ENCODE assay signal across 20 cellular contexts in the genomic region with DNA sequence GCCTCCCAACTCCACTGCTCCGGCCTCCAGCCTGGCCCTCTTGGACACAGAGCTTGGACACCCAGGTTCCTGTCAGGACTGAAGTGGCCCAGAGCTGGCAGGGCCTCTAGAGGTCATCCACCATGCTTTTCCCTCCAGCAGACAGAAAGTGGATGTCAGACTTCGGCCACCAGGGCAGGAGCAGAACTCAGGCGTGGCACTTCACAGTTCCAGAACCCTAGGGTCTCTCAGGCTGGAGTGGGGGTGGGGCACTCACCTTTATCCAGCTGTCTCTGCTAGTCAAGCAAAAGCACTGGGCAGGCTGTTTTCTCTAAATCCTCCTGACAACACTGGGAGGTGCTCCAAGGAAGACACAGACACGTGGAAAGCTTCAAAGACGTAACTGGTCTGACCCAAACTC.
"Had no signal": no experiment of that assay in that cellular context is flagged by ENCODE, and none has a peak within 500 bp of the region (broad histone marks: within the 10 kb centered on the region; RNA-seq: fewer than 3 reads in every experiment).

No MANE protein-coding gene starts in this region.

- H3K4me3 ChIP-seq: dorsolateral prefrontal cortex, suprapubic skin had no signal

- H3K9me3 ChIP-seq: suprapubic skin had no signal

- H3K4me3 Mint-ChIP-seq: activated B cell treated with CpG ODN at 0.5 μM for 24 hours; activated CD4-positive, alpha-beta T cell treated with anti-CD3 and anti-CD28 coated beads, Interleukin-2, amount 10 ng/mL, durations not matched to agents 24 days and 14 days; activated CD8-positive, alpha-beta T cell treated with anti-CD3 and anti-CD28 coated beads, Interleukin-2, amount 10 ng/mL, durations not matched to agents 7 days and 5 days; activated naive CD8-positive, alpha-beta T cell; activated T-cell treated with anti-CD3 and anti-CD28 coated beads, Interleukin-2, amount 50 U/mL, for 72 hours; natural killer cell treated with Interleukin-12 subunit alpha and Interleukin-12 subunit beta and Interleukin-15 and Interleukin-18, amount 100 ng/mL, for 72 hours; stimulated activated naive CD8-positive, alpha-beta T cell treated with anti-CD3 and anti-CD28 coated beads, Interleukin-15, Interleukin-2, amounts not matched to agents 100 ng/mL and 50 ng/mL, for 24 hours; T-helper 17 cell; type B pancreatic cell had no signal

- H3K9me3 Mint-ChIP-seq: activated B cell treated with CpG ODN at 0.5 μM for 24 hours; activated CD4-positive, alpha-beta T cell treated with anti-CD3 and anti-CD28 coated beads, Interleukin-2, amount 10 ng/mL, durations not matched to agents 24 days and 14 days; activated T-cell treated with anti-CD3 and anti-CD28 coated beads, Interleukin-2, amount 50 U/mL, for 72 hours; natural killer cell treated with Interleukin-12 subunit alpha and Interleukin-12 subunit beta and Interleukin-15 and Interleukin-18, amount 100 ng/mL, for 72 hours; stimulated activated naive CD8-positive, alpha-beta T cell treated with anti-CD3 and anti-CD28 coated beads, Interleukin-15, Interleukin-2, amounts not matched to agents 100 ng/mL and 50 ng/mL, for 24 hours; type B pancreatic cell had no signal

- H3K27me3 Mint-ChIP-seq: activated naive CD8-positive, alpha-beta T cell had no signal

- H3K36me3 ChIP-seq: suprapubic skin had no signal

- DNase-seq: activated B cell treated with CpG ODN at 0.5 μM for 24 hours; activated CD4-positive, alpha-beta T cell treated with anti-CD3 and anti-CD28 coated beads, Interleukin-2, amount 10 ng/mL, durations not matched to agents 24 days and 14 days; activated CD8-positive, alpha-beta memory T cell treated with anti-CD3 and anti-CD28 coated beads, Interleukin-2, amount 50 U/mL, for 4 hours; activated CD8-positive, alpha-beta T cell treated with anti-CD3 and anti-CD28 coated beads, Interleukin-2, amount 10 ng/mL, durations not matched to agents 7 days and 5 days; activated gamma-delta T cell; activated T-cell treated with anti-CD3 and anti-CD28 coated beads, Interleukin-2, amount 50 U/mL, for 72 hours; dorsolateral prefrontal cortex; erythroblast; left ventricle myocardium superior; right cardiac atrium; small intestine; stimulated activated CD4-positive, alpha-beta T cell treated with anti-CD3 and anti-CD28 coated beads, Interleukin-4, amount 100 ng/mL, for 4 hours; stimulated activated CD8-positive, alpha-beta memory T cell treated with anti-CD3 and anti-CD28 coated beads, Interleukin-4, amount 100 ng/mL, for 48 hours; T-helper 17 cell had no signal

- H3K27ac Mint-ChIP-seq: activated B cell treated with CpG ODN at 0.5 μM for 24 hours; activated CD4-positive, alpha-beta T cell treated with anti-CD3 and anti-CD28 coated beads, Interleukin-2, amount 10 ng/mL, durations not matched to agents 24 days and 14 days; activated CD8-positive, alpha-beta T cell treated with anti-CD3 and anti-CD28 coated beads, Interleukin-2, amount 10 ng/mL, durations not matched to agents 7 days and 5 days; activated naive CD8-positive, alpha-beta T cell; activated T-cell treated with anti-CD3 and anti-CD28 coated beads, Interleukin-2, amount 50 U/mL, for 72 hours; natural killer cell treated with Interleukin-12 subunit alpha and Interleukin-12 subunit beta and Interleukin-15 and Interleukin-18, amount 100 ng/mL, for 72 hours; progenitor cell of endocrine pancreas; stimulated activated naive CD8-positive, alpha-beta T cell treated with anti-CD3 and anti-CD28 coated beads, Interleukin-15, Interleukin-2, amounts not matched to agents 100 ng/mL and 50 ng/mL, for 24 hours; T-helper 17 cell; type B pancreatic cell had no signal

- H3K27ac ChIP-seq: dorsolateral prefrontal cortex, suprapubic skin had no signal

- H3K36me3 Mint-ChIP-seq: activated naive CD8-positive, alpha-beta T cell; natural killer cell treated with Interleukin-12 subunit alpha and Interleukin-12 subunit beta and Interleukin-15 and Interleukin-18, amount 100 ng/mL, for 72 hours; type B pancreatic cell had no signal
